22 cellular contexts compared by ENCODE assay signal in the genomic region with DNA sequence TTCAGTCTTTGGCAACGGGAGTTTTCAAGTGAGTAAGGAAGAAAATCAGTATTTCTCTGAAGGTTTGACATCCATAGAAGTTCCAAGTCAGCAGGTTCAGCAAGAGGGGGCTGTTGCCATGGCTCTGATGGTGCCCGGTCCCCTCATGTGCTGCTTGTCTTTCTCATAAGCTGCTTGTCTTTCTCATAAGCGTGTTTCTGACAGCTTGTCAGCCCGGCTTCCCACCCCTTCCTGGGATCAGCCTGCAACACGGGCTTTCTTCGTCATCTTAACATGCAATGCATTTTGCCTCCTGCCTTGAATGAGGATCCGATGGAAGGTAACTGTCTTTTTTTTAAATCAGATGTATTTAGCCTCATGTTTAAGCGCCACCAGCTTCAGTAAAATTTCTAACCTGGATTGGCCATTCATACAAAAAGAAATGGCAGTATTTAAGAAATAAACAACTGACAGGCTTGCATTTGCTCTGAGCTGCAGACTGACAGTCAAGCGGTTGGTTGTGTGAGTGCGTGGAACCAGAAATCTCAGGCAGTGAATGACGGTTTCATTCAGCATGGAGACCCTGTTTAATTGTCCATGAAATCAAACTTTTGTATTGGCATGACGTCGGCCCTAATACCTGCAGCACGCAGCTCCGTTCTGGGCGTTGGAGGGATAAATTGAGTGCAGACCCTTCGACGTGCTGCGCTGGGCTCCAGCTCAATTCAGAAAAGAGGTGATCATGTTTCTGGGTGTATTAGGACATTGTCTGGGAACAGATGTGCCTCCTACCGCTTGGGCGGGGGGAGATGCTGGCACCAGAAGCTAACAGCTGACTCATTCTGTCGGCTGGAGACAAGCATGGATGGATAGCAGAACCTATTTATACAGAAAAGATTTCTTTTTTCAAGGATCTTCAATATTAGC.
DNase-seq lines count a peak whose midpoint lies in the region; ATAC-seq lines count a peak whose summit lies in the region.
"Had no signal": no experiment of that assay in that cellular context is flagged by ENCODE, and none has a peak within 500 bp of the region (broad histone marks: within the 10 kb centered on the region; RNA-seq: fewer than 3 reads in every experiment).

No MANE protein-coding gene starts in this region.

- peaks cover 13% of the 10 kb centered on the region for H3K36me3 ChIP-seq in SK-N-MC (ENCODE audit: insufficient read depth, low read length)
- H3K36me3 ChIP-seq: BLaER1 treated with 17β-estradiol and CSF1 and Interleukin-3, amounts not matched to agents 10 nM and 100 nM; brain microvascular endothelial cell had no signal

- H3K4me3 ChIP-seq in SK-N-MC: peak overlapping the region; percentile 38
- H3K4me3 ChIP-seq: BLaER1 treated with 17β-estradiol and CSF1 and Interleukin-3, amounts not matched to agents 10 nM and 100 nM; psoas muscle; tibial nerve had no signal

- ATAC-seq in T-helper 17 cell (no peak), GM18520 (IDR thresholded peaks at IDR 0.05; ENCODE audit: unreplicated experiment) (no peak)
- ATAC-seq: naive thymus-derived CD8-positive, alpha-beta T cell; psoas muscle; SK-N-SH treated with all-trans-retinoic acid at 6 μM for 48 hours; stimulated activated naive B cell treated with anti-CD40 and anti-IgM and Interleukin-4, amounts not matched to agents 10 μg/mL and 1 μg/mL and 100 μg/mL, for 72 hours had no signal

- DNase-seq in NCI-H2081 (lab: John Stamatoyannopoulos, UW) (peak; percentile 47 to 68), NCI-H2081 treated with DMSO at 0.1 percent for 48 hours (lab: John Stamatoyannopoulos, UW) (no peak), SK-N-MC (ENCODE audit: low read depth, low spot score) (no peak), head of caudate nucleus (peak in 36 of 42 donors; percentile 16 to 80 (median 48)), superior temporal gyrus (ENCODE audit: extremely low spot score) (peak; percentile 34), T-helper 17 cell (no peak), NCI-H2029 treated with DMSO at 0.1 percent for 48 hours (lab: John Stamatoyannopoulos, UW) (no peak)
- DNase-seq: activated CD4-positive, alpha-beta T cell treated with anti-CD3 and anti-CD28 coated beads for 4 hours; activated CD8-positive, alpha-beta memory T cell treated with anti-CD3 and anti-CD28 coated beads, Interleukin-2, amount 50 U/mL, for 48 hours; brain microvascular endothelial cell; dermis blood vessel endothelial cell; GOT3; IMR-90; naive thymus-derived CD8-positive, alpha-beta T cell; NCI-H446 treated with DMSO at 0.1 percent for 48 hours; stimulated activated CD4-positive, alpha-beta T cell treated with anti-CD3 and anti-CD28 coated beads, Interleukin-12 subunit alpha, Interleukin-12 subunit beta, amount 100 ng/mL, for 4 hours; stimulated activated naive B cell treated with anti-CD40 and anti-IgM and Interleukin-4, amounts not matched to agents 10 μg/mL and 1 μg/mL and 100 μg/mL, for 72 hours had no signal

- no peak overlapping the region for H3K4me3 Mint-ChIP-seq in T-helper 17 cell
- H3K4me3 Mint-ChIP-seq: stimulated activated naive B cell treated with anti-CD40 and anti-IgM and Interleukin-4, amounts not matched to agents 10 μg/mL and 1 μg/mL and 100 μg/mL, for 72 hours had no signal

- H3K4me1 Mint-ChIP-seq in T-helper 17 cell: peaks cover 2% of the 10 kb centered on the region
- H3K4me1 Mint-ChIP-seq: naive thymus-derived CD8-positive, alpha-beta T cell; stimulated activated naive B cell treated with anti-CD40 and anti-IgM and Interleukin-4, amounts not matched to agents 10 μg/mL and 1 μg/mL and 100 μg/mL, for 72 hours had no signal

- no peaks in the 10 kb centered on the region for H3K27me3 Mint-ChIP-seq in T-helper 17 cell
- H3K27me3 Mint-ChIP-seq: stimulated activated naive B cell treated with anti-CD40 and anti-IgM and Interleukin-4, amounts not matched to agents 10 μg/mL and 1 μg/mL and 100 μg/mL, for 72 hours had no signal

- H3K27ac Mint-ChIP-seq in T-helper 17 cell: no peak overlapping the region
- H3K27ac Mint-ChIP-seq: naive thymus-derived CD8-positive, alpha-beta T cell; stimulated activated naive B cell treated with anti-CD40 and anti-IgM and Interleukin-4, amounts not matched to agents 10 μg/mL and 1 μg/mL and 100 μg/mL, for 72 hours had no signal

- intact Hi-C loops in head of caudate nucleus (cut with DNase I): no loop called here

- no peaks in the 10 kb centered on the region for H3K9me3 ChIP-seq in SK-N-MC (ENCODE audit: low read depth, low read length)
- no peaks in the 10 kb centered on the region for H3K9me3 ChIP-seq in T-helper 17 cell (ENCODE audit: control insufficient read depth, low read length, poor library complexity, severe bottlenecking)
- H3K9me3 ChIP-seq: psoas muscle, tibial nerve had no signal

- peak overlapping the region; percentile 26 for H3K9ac ChIP-seq in SK-N-MC (ENCODE audit: insufficient read length)
- H3K9ac ChIP-seq: BLaER1 treated with 17β-estradiol and CSF1 and Interleukin-3, amounts not matched to agents 10 nM and 100 nM had no signal

- peak overlapping the region; percentile 85 for H3K27ac ChIP-seq in SK-N-MC
- H3K27ac ChIP-seq: BLaER1 treated with 17β-estradiol and CSF1 and Interleukin-3, amounts not matched to agents 10 nM and 100 nM; brain microvascular endothelial cell; psoas muscle; tibial nerve had no signal

- no peaks in the 10 kb centered on the region for H3K36me3 Mint-ChIP-seq in T-helper 17 cell (ENCODE audit: low read depth)
- H3K36me3 Mint-ChIP-seq: stimulated activated naive B cell treated with anti-CD40 and anti-IgM and Interleukin-4, amounts not matched to agents 10 μg/mL and 1 μg/mL and 100 μg/mL, for 72 hours had no signal

Comparison
In these comparisons a context has a peak if more than half of its experiments do, and no peak if none do; other contexts are left out.
1. DNase-seq: peak in NCI-H2081 (2 of 2), head of caudate nucleus (36 of 42) and superior temporal gyrus (single experiment); none in NCI-H2081 treated with DMSO at 0.1 percent for 48 hours (single experiment), SK-N-MC (single experiment), T-helper 17 cell (0 of 3) and NCI-H2029 treated with DMSO at 0.1 percent for 48 hours (single experiment).